ENCODE assay signal across 25 cellular contexts in genomic region chr3:56190906-56191305, GRCh38.
"Had no signal": no experiment of that assay in that cellular context is flagged by ENCODE, and none has a peak within 500 bp of the region (broad histone marks: within the 10 kb centered on the region; RNA-seq: fewer than 3 reads in every experiment).

No MANE protein-coding gene starts in this region.

- H3K27ac ChIP-seq: colonic mucosa, esophagus squamous epithelium, heart right ventricle, neutrophil, parathyroid adenoma, right lobe of liver, thoracic aorta, tibial nerve, upper lobe of left lung had no signal

- H3K4me3 ChIP-seq: colonic mucosa, esophagus squamous epithelium, heart right ventricle, lung, right lobe of liver, smooth muscle cell, thoracic aorta, tibial nerve, upper lobe of left lung had no signal

- H3K4me1 ChIP-seq: colonic mucosa, esophagus squamous epithelium, heart right ventricle, parathyroid adenoma, right lobe of liver, tibial nerve, upper lobe of left lung had no signal

- H2AFZ ChIP-seq: parathyroid adenoma had no signal

- H3K79me2 ChIP-seq: parathyroid adenoma had no signal

- H3K27me3 ChIP-seq: colonic mucosa, esophagus squamous epithelium, heart right ventricle, neutrophil, right lobe of liver, tibial nerve, upper lobe of left lung had no signal

- H3K4me2 ChIP-seq: smooth muscle cell had no signal

- H3K9me3 ChIP-seq: colonic mucosa, esophagus squamous epithelium, heart right ventricle, neutrophil, right lobe of liver, thoracic aorta, tibial nerve, upper lobe of left lung had no signal

- ATAC-seq: heart right ventricle; left lobe of liver; right lobe of liver; stimulated activated effector memory CD8-positive, alpha-beta T cell treated with anti-CD3 and anti-CD28 coated beads, Interleukin-12 subunit alpha, Interleukin-12 subunit beta, amount 100 ng/mL, for 72 hours had no signal

- H3K36me3 ChIP-seq: colonic mucosa, esophagus squamous epithelium, heart right ventricle, neutrophil, right lobe of liver, thoracic aorta, tibial nerve, upper lobe of left lung had no signal

- DNase-seq: colonic mucosa; effector CD8-positive, alpha-beta T cell; erythroblast; esophagus squamous epithelium; foreskin melanocyte; glutamatergic neuron; heart right ventricle; hypothalamus; immature natural killer cell; islet precursor cell; naive B cell; right lobe of liver; stimulated activated CD4-positive, alpha-beta T cell treated with anti-CD3 and anti-CD28 coated beads, Interleukin-12 subunit alpha, Interleukin-12 subunit beta, amount 100 ng/mL, for 4 hours; stimulated activated CD4-positive, alpha-beta T cell treated with anti-CD3 and anti-CD28 coated beads, Interleukin-2, amount 100 ng/mL, for 24 hours; stimulated activated CD4-positive, alpha-beta T cell treated with anti-CD3 and anti-CD28 coated beads, Interleukin-4, amount 100 ng/mL, for 24 hours; stimulated activated naive CD4-positive, alpha-beta T cell treated with Interleukin-2 at 50 U/mL for 16 hours; upper lobe of left lung had no signal
